ENCODE assay signal across 14 cellular contexts in the genomic region with DNA sequence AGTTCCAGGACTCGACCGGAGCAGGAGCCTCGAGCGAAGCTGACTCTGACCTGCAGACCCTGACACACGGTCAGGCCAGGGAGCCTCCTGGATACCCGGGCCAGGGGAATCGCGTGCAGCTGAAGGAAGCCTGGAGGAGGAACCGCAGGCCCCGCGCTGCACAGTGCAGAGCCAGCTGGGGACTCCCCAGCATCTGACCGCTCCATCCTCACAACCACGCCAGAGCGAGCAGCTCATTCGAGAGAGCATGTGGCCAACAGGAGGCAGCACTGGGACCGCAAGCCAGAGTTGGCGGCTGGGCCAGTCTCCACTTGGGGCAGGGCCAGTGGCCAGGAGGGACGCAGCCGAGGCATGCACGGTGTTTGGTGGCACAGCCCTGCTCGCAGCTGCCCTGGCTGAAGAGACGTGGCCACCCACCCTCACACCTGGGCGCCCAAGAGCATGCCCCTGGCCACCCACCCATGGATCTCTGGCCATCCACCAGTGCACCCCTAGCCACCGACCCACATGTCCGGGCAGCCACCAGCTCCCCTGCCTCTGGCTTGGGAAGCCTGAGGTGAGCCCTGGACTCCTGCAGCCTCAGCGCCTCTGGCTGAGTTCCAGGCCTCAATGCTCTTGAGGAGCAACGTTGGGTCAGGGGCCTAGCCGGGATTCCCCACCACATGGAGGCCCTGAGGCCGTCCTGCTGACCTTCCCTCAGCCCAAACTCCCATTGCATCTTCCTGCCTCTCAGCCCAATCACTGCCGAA.
DNase-seq lines count a peak whose midpoint lies in the region; ATAC-seq and TF ChIP-seq lines count a peak whose summit lies in the region.
"Had no signal": no experiment of that assay in that cellular context is flagged by ENCODE, and none has a peak within 500 bp of the region (broad histone marks: within the 10 kb centered on the region; RNA-seq: fewer than 3 reads in every experiment).

No MANE protein-coding gene starts in this region.

- no peaks in the 10 kb centered on the region for H3K27me3 ChIP-seq in GM06990 (replicated peaks; ENCODE audit: control insufficient read depth, insufficient read depth, low read length)
- no peaks in the 10 kb centered on the region for H3K27me3 ChIP-seq in PC-3 (ENCODE audit: low read length)
- H3K27me3 ChIP-seq: gastroesophageal sphincter, pancreas, tibial artery had no signal

- CTCF ChIA-PET in PC-3 (lab: Charles Lee) = interaction anchor here (0.5 kb wide), 1 partner anchor 464 kb away, joined by 4 read pairs; no protein-coding TSS in a partner anchor

- BruUV-seq in PC-3 (replicated peaks; lab: Mats Ljungman, UMichigan) = no TSS peak

- no peak overlapping the region for H2AFZ ChIP-seq in PC-3 (ENCODE audit: low read length)

- no peaks in the 10 kb centered on the region for H3K9me2 ChIP-seq in PC-3 (replicated peaks; ENCODE audit: low read length)

- no peaks in the 10 kb centered on the region for H4K20me1 ChIP-seq in PC-3 (ENCODE audit: low read length)

- no peak overlapping the region for H3K4me3 ChIP-seq in GM06990 (replicated peaks; ENCODE audit: low read depth, low read length)
- no peak overlapping the region for H3K4me3 ChIP-seq in PC-3 (ENCODE audit: low read length)
- no peak overlapping the region for H3K4me3 ChIP-seq in epithelial cell of proximal tubule (ENCODE audit: low read depth, low read length)
- H3K4me3 ChIP-seq in coronary artery = no peak overlapping the region
- H3K4me3 ChIP-seq: gastroesophageal sphincter, pancreas, tibial artery had no signal

- H3F3A ChIP-seq in PC-3 (ENCODE audit: low read length, unreplicated experiment) = no peaks in the 10 kb centered on the region

- peaks cover 19% of the 10 kb centered on the region for H3K4me1 ChIP-seq in PC-3 (ENCODE audit: insufficient read depth, low read length)
- H3K4me1 ChIP-seq: gastroesophageal sphincter, tibial artery had no signal

- H3K9ac ChIP-seq in PC-3 (ENCODE audit: low read length) = no peak overlapping the region

- H3K27ac ChIP-seq in 22Rv1 (no peak overlapping the region), PC-3 (ENCODE audit: low read length) (no peak overlapping the region; the same call in 1 of the 2 replicates), coronary artery (no peak overlapping the region)
- H3K27ac ChIP-seq: gastroesophageal sphincter, pancreas, tibial artery had no signal

- peak; percentile 32; the same call in 1 of the 2 replicates for TF ChIP-seq CTCF in 22Rv1 (IDR thresholded peaks at IDR 0.05)
- TF ChIP-seq CTCF in GM06990 (IDR thresholded peaks at IDR 0.05; ENCODE audit: insufficient read depth, low read length, poor library complexity, severe bottlenecking) = peak; percentile 8
- TF ChIP-seq CTCF in PC-3 (conservative IDR thresholded peaks at IDR 0.05; ENCODE audit: low read depth, low read length) = no peak
- TF ChIP-seq CTCF in epithelial cell of proximal tubule (conservative IDR thresholded peaks at IDR 0.05; ENCODE audit: low read depth, low read length) = peak; percentile 9
- no peak for TF ChIP-seq CTCF in coronary artery (IDR thresholded peaks at IDR 0.05)
- no peak for TF ChIP-seq CTCF in GM20000 (IDR thresholded peaks at IDR 0.05; ENCODE audit: extremely low read depth, missing control alignments)

- H3K4me2 ChIP-seq in PC-3 (ENCODE audit: low read length) = no peak overlapping the region

- H3K36me3 ChIP-seq in GM06990 (ENCODE audit: control insufficient read depth, insufficient read depth, low read length) (peaks cover 28% of the 10 kb centered on the region), PC-3 (ENCODE audit: low read depth, low read length) (peaks cover 13% of the 10 kb centered on the region)
- H3K36me3 ChIP-seq: pancreas had no signal

- no peaks in the 10 kb centered on the region for H3K79me2 ChIP-seq in PC-3 (ENCODE audit: low read length)

- H3K9me3 ChIP-seq in PC-3 (ENCODE audit: low read length) = no peaks in the 10 kb centered on the region
- H3K9me3 ChIP-seq: pancreas, tibial artery had no signal

- no peak for DNase-seq in GM06990 (ENCODE audit: extremely low read depth, insufficient read length)
- DNase-seq in PC-3 = no peak
- no peak for DNase-seq in epithelial cell of proximal tubule (ENCODE audit: low read depth)
- no peak for DNase-seq in coronary artery (ENCODE audit: low spot score)
- no peak for DNase-seq in GM20000 (ENCODE audit: low spot score)
- DNase-seq in NCI-H345 (lab: John Stamatoyannopoulos, UW) = no peak
- DNase-seq in NCI-H187 treated with DMSO at 0.1 percent for 48 hours (lab: John Stamatoyannopoulos, UW) = no peak
- DNase-seq: activated naive CD4-positive, alpha-beta T cell treated with Interleukin-2 at 50 U/mL for 16 hours; DMS153; NCI-H1694 treated with DMSO at 0.1 percent for 48 hours; tibial artery had no signal

- intact Hi-C loops in PC-3 (cut with micrococcal nuclease) = no loop called here

- POLR2A ChIA-PET in PC-3 (lab: Charles Lee; ENCODE audit: unreplicated experiment) = no interaction called here

- peak; percentile 16; the same call in 1 of the 2 replicates for ATAC-seq in PC-3
- ATAC-seq: gastroesophageal sphincter had no signal

Comparison
In these comparisons a context has a peak if more than half of its experiments do, and no peak if none do; other contexts are left out.
1. CTCF ChIP-seq: peak in 22Rv1 (single experiment), GM06990 (single experiment) and epithelial cell of proximal tubule (single experiment); none in PC-3 (single experiment), coronary artery (single experiment) and GM20000 (single experiment).